Comparison of ENCODE assay signal across 18 cellular contexts in the genomic region with DNA sequence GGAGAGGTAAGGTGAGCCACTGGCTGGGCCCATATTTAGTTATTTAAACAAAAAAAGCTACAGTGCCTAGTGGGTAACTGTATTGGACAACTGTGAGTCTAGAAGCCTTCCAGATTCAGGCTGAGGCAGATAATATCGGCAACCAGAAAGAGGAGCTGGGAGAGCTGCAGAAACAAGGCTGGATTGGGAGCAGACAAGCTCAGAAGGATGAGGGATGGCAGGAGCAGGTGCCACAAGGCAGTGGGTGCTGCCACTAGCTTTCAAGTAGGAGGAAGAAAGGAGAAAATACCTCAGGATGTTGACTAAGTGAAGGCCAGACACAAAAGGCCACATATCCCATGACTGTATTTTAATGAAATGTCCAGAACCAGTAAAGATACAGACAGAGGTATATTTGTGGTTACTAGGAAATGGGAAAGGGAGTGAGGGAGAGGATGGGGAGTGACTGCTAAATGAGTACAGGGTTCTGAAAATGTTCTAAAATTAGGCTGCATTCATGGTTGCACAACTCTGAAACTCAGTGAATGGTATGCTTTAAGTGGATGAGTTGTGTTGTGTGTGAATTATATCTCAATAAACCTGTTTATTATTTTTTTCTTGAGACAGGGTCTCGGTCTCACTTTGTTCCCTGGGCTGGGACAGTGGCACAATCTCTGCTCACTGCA. TPM values are rescaled to one million over a fixed set of nuclear protein-coding genes. Genes with fewer than 3 reads are reported as not detected.
DNase-seq lines count a peak whose midpoint lies in the region; ATAC-seq and TF ChIP-seq lines count a peak whose summit lies in the region.
"Had no signal": no experiment of that assay in that cellular context is flagged by ENCODE, and none has a peak within 500 bp of the region (broad histone marks: within the 10 kb centered on the region; RNA-seq: fewer than 3 reads in every experiment).

No MANE protein-coding gene starts in this region.

- peaks cover 0 to 13% (median 0%) of the 10 kb centered on the region in 3 donors for H3K36me3 ChIP-seq in tibial nerve

- WGBS in tibial nerve, 2 donors, result 95 to 98% methylated on average over 2 of the region's 2 CpGs

- no peaks in the 10 kb centered on the region for H3K9me3 Mint-ChIP-seq in activated T-cell treated with anti-CD3 and anti-CD28 coated beads, Interleukin-2, amount 50 U/mL, for 24 hours
- H3K9me3 Mint-ChIP-seq in activated T-cell treated with anti-CD3 and anti-CD28 coated beads, Interleukin-2, amount 50 U/mL, for 72 hours, result no peaks in the 10 kb centered on the region
- H3K9me3 Mint-ChIP-seq in stimulated activated effector memory CD8-positive, alpha-beta T cell treated with anti-CD3 and anti-CD28 coated beads, Interleukin-12 subunit alpha, Interleukin-12 subunit beta, amount 100 ng/mL, for 72 hours, result no peaks in the 10 kb centered on the region
- H3K9me3 Mint-ChIP-seq: stimulated activated naive CD8-positive, alpha-beta T cell treated with anti-CD3 and anti-CD28 coated beads, Interleukin-15, amount 100 ng/mL, for 72 hours had no signal

- no peak for TF ChIP-seq CTCF in tibial nerve (IDR thresholded peaks at IDR 0.05)

- H3K4me1 Mint-ChIP-seq in activated T-cell treated with anti-CD3 and anti-CD28 coated beads, Interleukin-2, amount 50 U/mL, for 24 hours (ENCODE audit: low read depth), result peaks cover 3% of the 10 kb centered on the region
- H3K4me1 Mint-ChIP-seq in activated T-cell treated with anti-CD3 and anti-CD28 coated beads, Interleukin-2, amount 50 U/mL, for 72 hours (ENCODE audit: low read depth), result no peaks in the 10 kb centered on the region
- peaks cover 5% of the 10 kb centered on the region for H3K4me1 Mint-ChIP-seq in stimulated activated effector memory CD8-positive, alpha-beta T cell treated with anti-CD3 and anti-CD28 coated beads, Interleukin-12 subunit alpha, Interleukin-12 subunit beta, amount 100 ng/mL, for 72 hours

- no peaks in the 10 kb centered on the region for H3K27me3 ChIP-seq in tibial nerve
- H3K27me3 ChIP-seq: heart left ventricle, MG63 had no signal

- H3K27ac Mint-ChIP-seq in activated T-cell treated with anti-CD3 and anti-CD28 coated beads, Interleukin-2, amount 50 U/mL, for 24 hours, result peak overlapping the region; percentile 44
- H3K27ac Mint-ChIP-seq in activated T-cell treated with anti-CD3 and anti-CD28 coated beads, Interleukin-2, amount 50 U/mL, for 72 hours, result no peak overlapping the region
- peak overlapping the region; percentile 64 for H3K27ac Mint-ChIP-seq in stimulated activated effector memory CD8-positive, alpha-beta T cell treated with anti-CD3 and anti-CD28 coated beads, Interleukin-12 subunit alpha, Interleukin-12 subunit beta, amount 100 ng/mL, for 72 hours

- DNase-seq in activated T-cell treated with anti-CD3 and anti-CD28 coated beads, Interleukin-2, amount 50 U/mL, for 24 hours, result no peak
- no peak for DNase-seq in activated T-cell treated with anti-CD3 and anti-CD28 coated beads, Interleukin-2, amount 50 U/mL, for 72 hours
- DNase-seq in MV-4-11 (lab: John Stamatoyannopoulos, UW) (peak; percentile 47), caudate nucleus (lab: John Stamatoyannopoulos, UW) (peak in 11 of 61 donors; percentile 3 to 49 (median 16)), tibial nerve (ENCODE audit: low spot score in 2 of 2) (no peak)
- DNase-seq in stimulated activated effector memory CD8-positive, alpha-beta T cell treated with anti-CD3 and anti-CD28 coated beads, Interleukin-12 subunit alpha, Interleukin-12 subunit beta, amount 100 ng/mL, for 72 hours (ENCODE audit: low spot score in 2 of 2), result no peak
- DNase-seq: heart left ventricle; islet precursor cell; MG63; NCI-H2081; NCI-H524; OCI-M1; stimulated activated CD4-positive, alpha-beta T cell treated with anti-CD3 and anti-CD28 coated beads, Interleukin-15, amount 100 ng/mL, for 24 hours; stimulated activated naive CD8-positive, alpha-beta T cell treated with anti-CD3 and anti-CD28 coated beads, Interleukin-15, amount 100 ng/mL, for 72 hours had no signal

- no peaks in the 10 kb centered on the region for H3K27me3 Mint-ChIP-seq in activated T-cell treated with anti-CD3 and anti-CD28 coated beads, Interleukin-2, amount 50 U/mL, for 24 hours
- H3K27me3 Mint-ChIP-seq in activated T-cell treated with anti-CD3 and anti-CD28 coated beads, Interleukin-2, amount 50 U/mL, for 72 hours (ENCODE audit: low read depth), result no peaks in the 10 kb centered on the region
- H3K27me3 Mint-ChIP-seq: stimulated activated naive CD8-positive, alpha-beta T cell treated with anti-CD3 and anti-CD28 coated beads, Interleukin-15, amount 100 ng/mL, for 72 hours had no signal

- TF ChIP-seq POLR2A in tibial nerve (IDR thresholded peaks at IDR 0.05), result no peak

- no peak for ATAC-seq in activated T-cell treated with anti-CD3 and anti-CD28 coated beads, Interleukin-2, amount 50 U/mL, for 72 hours (replicated peaks in 1 of 2)
- ATAC-seq in stimulated activated effector memory CD8-positive, alpha-beta T cell treated with anti-CD3 and anti-CD28 coated beads, Interleukin-12 subunit alpha, Interleukin-12 subunit beta, amount 100 ng/mL, for 72 hours, result no peak
- ATAC-seq in HG02642 (IDR thresholded peaks at IDR 0.05; ENCODE audit: poor library complexity, unreplicated experiment), result no peak
- ATAC-seq in HG02981 (IDR thresholded peaks at IDR 0.05; ENCODE audit: unreplicated experiment), result no peak
- ATAC-seq: stimulated activated naive CD8-positive, alpha-beta T cell treated with anti-CD3 and anti-CD28 coated beads, Interleukin-15, amount 100 ng/mL, for 72 hours had no signal

- H3K36me3 Mint-ChIP-seq in activated T-cell treated with anti-CD3 and anti-CD28 coated beads, Interleukin-2, amount 50 U/mL, for 24 hours (ENCODE audit: low read depth), result peaks cover 43% of the 10 kb centered on the region
- H3K36me3 Mint-ChIP-seq in activated T-cell treated with anti-CD3 and anti-CD28 coated beads, Interleukin-2, amount 50 U/mL, for 72 hours (ENCODE audit: insufficient read depth in 2 of 2), result no peaks in the 10 kb centered on the region
- H3K36me3 Mint-ChIP-seq in stimulated activated effector memory CD8-positive, alpha-beta T cell treated with anti-CD3 and anti-CD28 coated beads, Interleukin-12 subunit alpha, Interleukin-12 subunit beta, amount 100 ng/mL, for 72 hours, result peaks cover 45% of the 10 kb centered on the region

- no peak overlapping the region for H3K4me3 ChIP-seq in tibial nerve
- H3K4me3 ChIP-seq: heart left ventricle, MG63, SK-N-MC had no signal

- H3K9me3 ChIP-seq in tibial nerve, result no peaks in the 10 kb centered on the region
- H3K9me3 ChIP-seq: heart left ventricle, MG63 had no signal

- no peak overlapping the region for H3K4me3 Mint-ChIP-seq in activated T-cell treated with anti-CD3 and anti-CD28 coated beads, Interleukin-2, amount 50 U/mL, for 24 hours
- no peak overlapping the region for H3K4me3 Mint-ChIP-seq in activated T-cell treated with anti-CD3 and anti-CD28 coated beads, Interleukin-2, amount 50 U/mL, for 72 hours
- H3K4me3 Mint-ChIP-seq in stimulated activated effector memory CD8-positive, alpha-beta T cell treated with anti-CD3 and anti-CD28 coated beads, Interleukin-12 subunit alpha, Interleukin-12 subunit beta, amount 100 ng/mL, for 72 hours, result no peak overlapping the region
- H3K4me3 Mint-ChIP-seq: stimulated activated naive CD8-positive, alpha-beta T cell treated with anti-CD3 and anti-CD28 coated beads, Interleukin-15, amount 100 ng/mL, for 72 hours had no signal

- peak overlapping the region; percentile 13 for H3K27ac ChIP-seq in caudate nucleus (ENCODE audit: low read depth, low read length)
- H3K27ac ChIP-seq in tibial nerve, result no peak overlapping the region
- H3K27ac ChIP-seq: heart left ventricle, SK-N-MC had no signal

- H3K4me1 ChIP-seq in tibial nerve, result peaks cover 0 to 18% (median 6%) of the 10 kb centered on the region in 4 donors

- TF ChIP-seq EP300 in tibial nerve (IDR thresholded peaks at IDR 0.05), result no peak

RNA-seq across cellular contexts. Expression of a gene that starts 11.8 kb away (rescaled TPM):
- 1 to 10 TPM in 1 of 2 donors, under 1 TPM in 1; 0.77 to 1.3 TPM for total RNA-seq in activated T-cell treated with anti-CD3 and anti-CD28 coated beads, Interleukin-2, amount 50 U/mL, for 72 hours
- 1 to 10 TPM; 2.2 to 6.7 (median 2.7) TPM for total RNA-seq in tibial nerve
- total RNA-seq: H4 had no signal

RNA-seq across cellular contexts. Expression of a gene that starts 34.5 kb away (rescaled TPM):
- 100 to 1,000 TPM; 121 to 149 TPM for total RNA-seq in activated T-cell treated with anti-CD3 and anti-CD28 coated beads, Interleukin-2, amount 50 U/mL, for 72 hours
- 100 to 1,000 TPM; 103 to 147 (median 128) TPM for total RNA-seq in tibial nerve

RNA-seq across cellular contexts. Expression of a gene that starts 52.3 kb away (rescaled TPM):
- total RNA-seq in activated T-cell treated with anti-CD3 and anti-CD28 coated beads, Interleukin-2, amount 50 U/mL, for 72 hours, result 10 to 100 TPM; 16.2 to 21.0 TPM
- total RNA-seq in tibial nerve, result 100 to 1,000 TPM in 3 of 4 donors, 10 to 100 TPM in 1; 91.6 to 142 (median 116) TPM

Comparison
In these comparisons a context has a peak if more than half of its experiments do, and no peak if none do; other contexts are left out.
1. RNA of a gene that starts 52.3 kb away (total RNA-seq): 91.6 to 142 TPM in tibial nerve; 16.2 to 21.0 TPM in activated T-cell treated with anti-CD3 and anti-CD28 coated beads, Interleukin-2, amount 50 U/mL, for 72 hours; every median in the first group is over 4 times any median in the second.